In genomic region chr7:155380221-155380861, GRCh38 we compare ENCODE assay signal across 8 cellular contexts.
DNase-seq lines count a peak whose midpoint lies in the region; ATAC-seq and TF ChIP-seq lines count a peak whose summit lies in the region.

No MANE protein-coding gene starts in this region.

- 3% methylated on average over 18 of the region's 18 CpGs for WGBS in mammary epithelial cell (ENCODE audit: low coverage, missing lambda C conversion rate)

- H3K4me1 Mint-ChIP-seq in WTC11 = peaks cover 33% of the 10 kb centered on the region

- H3K4me3 Mint-ChIP-seq in WTC11 = no peak overlapping the region

- H3K27ac ChIP-seq in mammary epithelial cell (ENCODE audit: insufficient read depth, low read depth, low read length) = no peak overlapping the region

- H3K27ac Mint-ChIP-seq in WTC11 = no peak overlapping the region

- in situ Hi-C loops in ACHN (cut with HindIII; ENCODE audit: low pct_ligation_motif_present, low pct_unique_long_range_greater_than_20kb, low sequenced_read_pairs) = no loop called here
- in situ Hi-C loops in mammary epithelial cell (cut with MboI; ENCODE audit: low sequenced_read_pairs in 2 of 2) = loop anchor here (25.0 kb wide), 1 partner anchor 382 kb away; no protein-coding TSS in a partner anchor

- intact Hi-C loops in mammary epithelial cell (cut with micrococcal nuclease) = loop anchor here (1.0 to 10.0 kb wide), 4 partner anchors 154 to 388 kb away; no protein-coding TSS in a partner anchor

- POLR2A ChIA-PET in WTC11 (lab: Charles Lee) = no interaction called here

- no peaks in the 10 kb centered on the region for H3K9me3 ChIP-seq in mammary epithelial cell (replicated peaks; ENCODE audit: insufficient read depth, low read length)

- no peak overlapping the region for H3K9ac ChIP-seq in mammary epithelial cell (ENCODE audit: insufficient read depth, low read length)

- TF ChIP-seq CTCF in WTC11 (IDR thresholded peaks at IDR 0.05) = peak; percentile 78
- peak; percentile 85 to 93 for TF ChIP-seq CTCF in mammary epithelial cell (conservative IDR thresholded peaks at IDR 0.05 in 1 of 2, IDR thresholded peaks at IDR 0.05 in 1 of 2; ENCODE audit: extremely low read depth in 1 of 2, insufficient read depth in 1 of 2, low read depth in 1 of 2, low read length in 2 of 2)

- dilution Hi-C loops in mammary epithelial cell (cut with HindIII; ENCODE audit: low sequenced_read_pairs) = no loop called here

- CTCF ChIA-PET in WTC11 (lab: Charles Lee) = interaction anchor here (0.6 to 3.6 kb wide), 29 partner anchors 8 to 465 kb away, joined by 3 to 34 read pairs (median 3); no protein-coding TSS in a partner anchor
- CTCF ChIA-PET in mammary epithelial cell (lab: Charles Lee; ENCODE audit: low non-redundant PET) = interaction anchor here (0.6 kb wide), 2 partner anchors 217 to 358 kb away, joined by 3 to 5 read pairs; no protein-coding TSS in a partner anchor

- BruUV-seq in mammary epithelial cell (replicated peaks; lab: Mats Ljungman, UMichigan) = no TSS peak

- ATAC-seq in GM18511 (IDR thresholded peaks at IDR 0.05; ENCODE audit: unreplicated experiment) = peak; percentile 90
- ATAC-seq in HG03060 (IDR thresholded peaks at IDR 0.05; ENCODE audit: low read depth, unreplicated experiment) = peak; percentile 53
- peak; percentile 49 for ATAC-seq in WTC11

- peaks cover 72% of the 10 kb centered on the region for H3K27me3 ChIP-seq in mammary epithelial cell (ENCODE audit: insufficient read depth, low read length)

- peaks cover 100% of the 10 kb centered on the region for H3K27me3 Mint-ChIP-seq in WTC11 (ENCODE audit: low read depth)

- no peaks in the 10 kb centered on the region for H3K36me3 ChIP-seq in mammary epithelial cell (ENCODE audit: insufficient read depth, low read length)

- H3K4me1 ChIP-seq in mammary epithelial cell (ENCODE audit: insufficient read depth, low read length) = peaks cover 18% of the 10 kb centered on the region

- peak; percentile 88 for DNase-seq in ACHN
- DNase-seq in NCI-H2107 treated with DMSO at 0.1 percent for 48 hours (lab: John Stamatoyannopoulos, UW; ENCODE audit: unreplicated experiment) = peak; percentile 31
- peak; percentile 84 for DNase-seq in WTC11 (ENCODE audit: low spot score)
- DNase-seq in mammary epithelial cell = peak; percentile 59
- DNase-seq in kidney glomerular epithelial cell (lab: John Stamatoyannopoulos, UW) = peak; percentile 41
- DNase-seq in stimulated activated CD4-positive, alpha-beta T cell treated with anti-CD3 and anti-CD28 coated beads, Interleukin-2, amount 100 ng/mL, for 48 hours = peak; percentile 66 to 70

- H3K9me3 Mint-ChIP-seq in WTC11 = no peaks in the 10 kb centered on the region

- H3K36me3 Mint-ChIP-seq in WTC11 = peaks cover 5% of the 10 kb centered on the region

- no peak overlapping the region for H3K4me2 ChIP-seq in mammary epithelial cell (ENCODE audit: insufficient read depth, low read depth, low read length)

- no peak overlapping the region for H3K4me3 ChIP-seq in mammary epithelial cell (replicated peaks in 1 of 3; ENCODE audit: insufficient read depth in 1 of 3, low read depth in 2 of 3, low read length in 3 of 3)

- H2AFZ ChIP-seq in mammary epithelial cell (ENCODE audit: low read depth, low read length) = no peak overlapping the region

- H3K79me2 ChIP-seq in mammary epithelial cell (ENCODE audit: insufficient read depth, low read length) = no peaks in the 10 kb centered on the region

- H4K20me1 ChIP-seq in mammary epithelial cell (ENCODE audit: insufficient read depth, low read length) = peaks cover 3% of the 10 kb centered on the region

TF ChIP-seq in WTC11, 78 proteins besides CTCF, POLR2A, EP300 and RAD21:
- TF ChIP-seq PRRX2 (CRISPR knock-in tag; IDR thresholded peaks at IDR 0.05) (no peak), NR2C2 (CRISPR knock-in tag; IDR thresholded peaks at IDR 0.05) (no peak), NR3C1 (CRISPR knock-in tag; conservative IDR thresholded peaks at IDR 0.05; ENCODE audit: low read depth) (no peak), ATF2 (CRISPR knock-in tag; IDR thresholded peaks at IDR 0.05; ENCODE audit: borderline replicate concordance, low read depth) (no peak), NFATC4 (CRISPR knock-in tag; IDR thresholded peaks at IDR 0.05) (no peak), GRHL2 (CRISPR knock-in tag; IDR thresholded peaks at IDR 0.05; ENCODE audit: insufficient replicate concordance, severe bottlenecking) (no peak), TEAD1 (CRISPR knock-in tag; IDR thresholded peaks at IDR 0.05) (no peak), CREM (CRISPR knock-in tag; IDR thresholded peaks at IDR 0.05) (no peak), ARID4B (CRISPR knock-in tag; IDR thresholded peaks at IDR 0.05; ENCODE audit: borderline replicate concordance) (no peak), ZSCAN18 (CRISPR knock-in tag; IDR thresholded peaks at IDR 0.05) (no peak)

Comparison
In these comparisons a context has a peak if more than half of its experiments do, and no peak if none do; other contexts are left out.
1. DNase-seq: peak in every context shown above with its lines; median percentile 88 in ACHN; 84 in WTC11; 68 in stimulated activated CD4-positive, alpha-beta T cell treated with anti-CD3 and anti-CD28 coated beads, Interleukin-2, amount 100 ng/mL, for 48 hours; 59 in mammary epithelial cell; 41 in kidney glomerular epithelial cell; 31 in NCI-H2107 treated with DMSO at 0.1 percent for 48 hours.